Comparison of ENCODE assay signal across 8 cellular contexts in genomic region chr18:31657823-31658669, GRCh38. TPM values are rescaled to one million over a fixed set of nuclear protein-coding genes. Genes with fewer than 3 reads are reported as not detected.
A peak's percentile ranks its signal among the peaks of the same experiment; 100 is the strongest.
DNase-seq lines count a peak whose midpoint lies in the region; ATAC-seq and TF ChIP-seq lines count a peak whose summit lies in the region.

No MANE protein-coding gene starts in this region.

- H3K27me3 ChIP-seq in right lobe of liver = no peaks in the 10 kb centered on the region

- H3K27ac Mint-ChIP-seq in naive B cell = peak overlapping the region in 4 of 6 donors; percentile 5 to 60 (median 30)

- H3K4me1 ChIP-seq in right lobe of liver = no peaks in the 10 kb centered on the region

- H3K4me1 Mint-ChIP-seq in naive B cell = peaks cover 17 to 26% (median 25%) of the 10 kb centered on the region in 3 donors

- intact Hi-C loops in right lobe of liver (cut with DNase I) = no loop called here

- H3K27me3 Mint-ChIP-seq in naive B cell = peaks cover under 1 to 4% (median 2%) of the 10 kb centered on the region in 3 donors

- H3K4me3 ChIP-seq in right lobe of liver = no peak overlapping the region

- H3K4me3 Mint-ChIP-seq in naive B cell = peak overlapping the region in 6 of 8 donors; percentile 7 to 65 (median 26)

- H3K36me3 ChIP-seq in right lobe of liver = no peaks in the 10 kb centered on the region

- no peaks in the 10 kb centered on the region for H3K9me3 ChIP-seq in right lobe of liver

- peak in 2 of 3 experiments; percentile 12 to 16 for DNase-seq in activated CD8-positive, alpha-beta memory T cell treated with anti-CD3 and anti-CD28 coated beads for 48 hours (ENCODE audit: low read depth in 2 of 3, low spot score in 2 of 3)
- no peak for DNase-seq in activated CD8-positive, alpha-beta memory T cell treated with anti-CD3 and anti-CD28 coated beads, Interleukin-2, amount 50 U/mL, for 4 hours
- DNase-seq in NCI-H2227 treated with DMSO at 0.1 percent for 48 hours (lab: John Stamatoyannopoulos, UW) = peak; percentile 75
- no peak for DNase-seq in naive B cell
- DNase-seq in NOMO-1 (lab: John Stamatoyannopoulos, UW; ENCODE audit: unreplicated experiment in 2 of 2) = no peak
- no peak for DNase-seq in right lobe of liver
- DNase-seq in ecto neural progenitor cell (ENCODE audit: low spot score) = no peak

- TF ChIP-seq CTCF in right lobe of liver (IDR thresholded peaks at IDR 0.05) = no peak

- H3K27ac ChIP-seq in right lobe of liver = no peak overlapping the region

- TF ChIP-seq POLR2A in right lobe of liver (IDR thresholded peaks at IDR 0.05) = no peak

- peaks cover 0 to 2% (median 0%) of the 10 kb centered on the region in 7 donors for H3K9me3 Mint-ChIP-seq in naive B cell

- WGBS in right lobe of liver (ENCODE audit: insufficient coverage, low coverage, low lambda C conversion rate, missing lambda C conversion rate) = 78% methylated on average over 7 of the region's 12 CpGs

- H3K36me3 Mint-ChIP-seq in naive B cell = no peaks in the 10 kb centered on the region

- ATAC-seq in HG02943 (IDR thresholded peaks at IDR 0.05; ENCODE audit: low read depth, unreplicated experiment) (peak; percentile 67), naive B cell (ENCODE audit: low read depth in 2 of 2) (peak; percentile 70 to 72), right lobe of liver (no peak)

RNA-seq across cellular contexts. Expression of gene B4GALT6, which starts 26.3 kb away (rescaled TPM):
- not detected for polyA plus RNA-seq in naive B cell (ENCODE audit: low read depth in 6 of 6)
- total RNA-seq in right lobe of liver = 1 to 10 TPM; 1.7 to 4.8 (median 2.0) TPM

Comparison
In these comparisons a context has a peak if more than half of its experiments do, and no peak if none do; other contexts are left out.
1. DNase-seq: peak in activated CD8-positive, alpha-beta memory T cell treated with anti-CD3 and anti-CD28 coated beads for 48 hours (2 of 3) and NCI-H2227 treated with DMSO at 0.1 percent for 48 hours (single experiment); none in activated CD8-positive, alpha-beta memory T cell treated with anti-CD3 and anti-CD28 coated beads, Interleukin-2, amount 50 U/mL, for 4 hours (single experiment), naive B cell (single experiment), NOMO-1 (0 of 2), right lobe of liver (0 of 3) and ecto neural progenitor cell (single experiment).
2. ATAC-seq: peak in HG02943 (single experiment) and naive B cell (2 of 2); none in right lobe of liver (0 of 4).